In the genomic region with DNA sequence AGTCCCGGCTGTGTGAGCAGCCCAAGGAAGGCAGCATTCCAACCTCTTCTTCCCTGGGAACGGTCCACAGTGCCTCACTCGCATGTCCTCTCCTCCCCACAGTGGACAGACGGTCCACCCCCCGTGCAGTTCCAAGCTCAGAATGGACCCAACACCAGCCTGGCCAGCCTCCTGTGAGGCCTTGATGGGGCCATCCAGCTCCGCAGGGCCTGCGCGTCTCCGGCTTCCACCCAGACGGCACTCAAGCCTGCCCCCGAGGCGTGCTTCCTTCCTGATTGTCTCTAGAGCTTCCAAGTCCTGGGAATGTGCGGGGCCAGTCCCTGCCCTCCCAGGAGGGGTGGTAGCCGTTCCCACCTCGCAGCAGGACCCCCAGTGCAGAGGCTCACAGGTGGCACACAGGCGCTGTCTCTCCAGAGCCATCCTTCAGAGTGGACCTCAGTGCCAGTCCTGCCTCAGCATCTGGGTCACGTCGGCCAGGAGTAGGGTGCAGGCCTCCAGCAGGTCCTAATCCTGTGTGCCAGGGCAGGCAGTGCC, we compare ENCODE assay signal across 32 cellular contexts.
"Had no signal": no experiment of that assay in that cellular context is flagged by ENCODE, and none has a peak within 500 bp of the region (broad histone marks: within the 10 kb centered on the region; RNA-seq: fewer than 3 reads in every experiment).

No MANE protein-coding gene starts in this region.

- H3K4me1 ChIP-seq: adrenal gland, ascending aorta, breast epithelium, colonic mucosa, foreskin keratinocyte, gastrocnemius medialis had no signal

- H3K27me3 ChIP-seq: adrenal gland, ascending aorta, breast epithelium, cardiac muscle cell, colonic mucosa, dorsolateral prefrontal cortex, esophagus muscularis mucosa, foreskin keratinocyte, gastrocnemius medialis had no signal

- ATAC-seq: activated CD8-positive, alpha-beta memory T cell treated with anti-CD3 and anti-CD28 coated beads, Interleukin-2, amount 10 ng/mL, durations not matched to agents 7 days and 5 days; activated CD8-positive, alpha-beta T cell treated with anti-CD3 and anti-CD28 coated beads, Interleukin-2, amount 10 ng/mL, durations not matched to agents 7 days and 5 days; activated naive CD8-positive, alpha-beta T cell treated with anti-CD3 and anti-CD28 coated beads, Interleukin-2, amount 50 U/mL, for 24 hours; effector memory CD8-positive, alpha-beta T cell; foreskin keratinocyte; gastrocnemius medialis; WTC11 had no signal

- H3K4me1 Mint-ChIP-seq: brain, WTC11 had no signal

- H3K9me3 ChIP-seq: adrenal gland, ascending aorta, breast epithelium, colonic mucosa, esophagus muscularis mucosa, gastrocnemius medialis had no signal

- H3K9me3 Mint-ChIP-seq: activated CD4-positive, alpha-beta memory T cell treated with anti-CD3 and anti-CD28 coated beads for 36 hours; activated naive CD4-positive, alpha-beta T cell treated with anti-CD3 and anti-CD28 coated beads for 36 hours; activated naive CD4-positive, alpha-beta T cell treated with anti-CD3 and anti-CD28 coated beads, Interleukin-2, amount 50 U/mL, for 24 hours; activated naive CD8-positive, alpha-beta T cell treated with anti-CD3 and anti-CD28 coated beads for 36 hours; activated naive CD8-positive, alpha-beta T cell treated with anti-CD3 and anti-CD28 coated beads, Interleukin-2, amount 50 U/mL, for 24 hours; activated T-helper 1 cell treated with anti-CD3 and anti-CD28 coated beads, Interleukin-12 subunit alpha, Interleukin-12 subunit beta, Interleukin-2, Interleukin-4 antibody, amounts not matched to agents 30 ng/mL and 10 ng/mL and 1 ng/mL, durations not matched to agents 14 hours and 24 hours and 36 hours; activated T-helper 2 cell treated with anti-CD3 and anti-CD28 coated beads, Interferon-gamma antibody, Interleukin-2, Interleukin-4, amounts not matched to agents 10 μg/mL and 5 μg/mL and 100 μg/mL, durations not matched to agents 14 hours and 24 hours and 36 hours; brain; effector memory CD8-positive, alpha-beta T cell; WTC11 had no signal

- H3K27ac ChIP-seq: adrenal gland, ascending aorta, breast epithelium, cardiac muscle cell, colonic mucosa, esophagus muscularis mucosa, foreskin keratinocyte, gastrocnemius medialis, VCaP had no signal

- DNase-seq: activated CD4-positive, alpha-beta memory T cell treated with anti-CD3 and anti-CD28 coated beads for 36 hours; activated CD4-positive, alpha-beta T cell treated with anti-CD3 and anti-CD28 coated beads for 1 hour; activated CD4-positive, alpha-beta T cell treated with anti-CD3 and anti-CD28 coated beads for 48 hours; activated CD8-positive, alpha-beta memory T cell treated with anti-CD3 and anti-CD28 coated beads, Interleukin-2, amount 10 ng/mL, durations not matched to agents 7 days and 5 days; activated CD8-positive, alpha-beta memory T cell treated with anti-CD3 and anti-CD28 coated beads, Interleukin-2, amount 50 U/mL, for 4 hours; activated CD8-positive, alpha-beta T cell treated with anti-CD3 and anti-CD28 coated beads, Interleukin-2, amount 10 ng/mL, durations not matched to agents 7 days and 5 days; activated effector memory CD4-positive, alpha-beta T cell treated with anti-CD3 and anti-CD28 coated beads, Interleukin-2, amount 50 U/mL, for 16 hours; activated naive CD4-positive, alpha-beta T cell treated with anti-CD3 and anti-CD28 coated beads for 36 hours; activated naive CD8-positive, alpha-beta T cell treated with anti-CD3 and anti-CD28 coated beads for 36 hours; activated naive CD8-positive, alpha-beta T cell treated with anti-CD3 and anti-CD28 coated beads, Interleukin-2, amount 50 U/mL, for 24 hours; activated T-cell treated with anti-CD3 and anti-CD28 coated beads, Interleukin-2, amount 50 U/mL, for 1 hour; activated T-cell treated with anti-CD3 and anti-CD28 coated beads, Interleukin-2, amount 50 U/mL, for 48 hours; adrenal gland; central memory CD4-positive, alpha-beta T cell; cerebellar nuclear complex; colonic mucosa; dorsolateral prefrontal cortex; effector memory CD8-positive, alpha-beta T cell; erythroblast; foreskin keratinocyte; gastrocnemius medialis; T-helper 2 cell had no signal

- H3K4me3 Mint-ChIP-seq: activated CD4-positive, alpha-beta memory T cell treated with anti-CD3 and anti-CD28 coated beads for 36 hours; activated CD8-positive, alpha-beta memory T cell treated with anti-CD3 and anti-CD28 coated beads, Interleukin-2, amount 10 ng/mL, durations not matched to agents 7 days and 5 days; activated CD8-positive, alpha-beta T cell treated with anti-CD3 and anti-CD28 coated beads, Interleukin-2, amount 10 ng/mL, durations not matched to agents 7 days and 5 days; activated naive CD4-positive, alpha-beta T cell treated with anti-CD3 and anti-CD28 coated beads for 36 hours; activated naive CD4-positive, alpha-beta T cell treated with anti-CD3 and anti-CD28 coated beads, Interleukin-2, amount 50 U/mL, for 24 hours; activated naive CD8-positive, alpha-beta T cell treated with anti-CD3 and anti-CD28 coated beads for 36 hours; activated naive CD8-positive, alpha-beta T cell treated with anti-CD3 and anti-CD28 coated beads, Interleukin-2, amount 50 U/mL, for 24 hours; activated T-helper 1 cell treated with anti-CD3 and anti-CD28 coated beads, Interleukin-12 subunit alpha, Interleukin-12 subunit beta, Interleukin-2, Interleukin-4 antibody, amounts not matched to agents 30 ng/mL and 10 ng/mL and 1 ng/mL, durations not matched to agents 14 hours and 24 hours and 36 hours; brain; effector memory CD8-positive, alpha-beta T cell; WTC11 had no signal

- H3K36me3 Mint-ChIP-seq: activated naive CD4-positive, alpha-beta T cell treated with anti-CD3 and anti-CD28 coated beads, Interleukin-2, amount 50 U/mL, for 24 hours had no signal

- H3K4me3 ChIP-seq: adrenal gland, ascending aorta, breast epithelium, cardiac muscle cell, colonic mucosa, dorsolateral prefrontal cortex, esophagus muscularis mucosa, gastrocnemius medialis had no signal

- H3K27ac Mint-ChIP-seq: activated CD4-positive, alpha-beta memory T cell treated with anti-CD3 and anti-CD28 coated beads for 36 hours; activated CD8-positive, alpha-beta memory T cell treated with anti-CD3 and anti-CD28 coated beads, Interleukin-2, amount 10 ng/mL, durations not matched to agents 7 days and 5 days; activated CD8-positive, alpha-beta T cell treated with anti-CD3 and anti-CD28 coated beads, Interleukin-2, amount 10 ng/mL, durations not matched to agents 7 days and 5 days; activated naive CD4-positive, alpha-beta T cell treated with anti-CD3 and anti-CD28 coated beads for 36 hours; activated naive CD4-positive, alpha-beta T cell treated with anti-CD3 and anti-CD28 coated beads, Interleukin-2, amount 50 U/mL, for 24 hours; activated naive CD8-positive, alpha-beta T cell treated with anti-CD3 and anti-CD28 coated beads for 36 hours; activated naive CD8-positive, alpha-beta T cell treated with anti-CD3 and anti-CD28 coated beads, Interleukin-2, amount 50 U/mL, for 24 hours; activated T-helper 1 cell treated with anti-CD3 and anti-CD28 coated beads, Interleukin-12 subunit alpha, Interleukin-12 subunit beta, Interleukin-2, Interleukin-4 antibody, amounts not matched to agents 30 ng/mL and 10 ng/mL and 1 ng/mL, durations not matched to agents 14 hours and 24 hours and 36 hours; activated T-helper 2 cell treated with anti-CD3 and anti-CD28 coated beads, Interferon-gamma antibody, Interleukin-2, Interleukin-4, amounts not matched to agents 10 μg/mL and 5 μg/mL and 100 μg/mL, durations not matched to agents 14 hours and 24 hours and 36 hours; brain; effector memory CD8-positive, alpha-beta T cell; WTC11 had no signal

- H3K27me3 Mint-ChIP-seq: activated CD4-positive, alpha-beta memory T cell treated with anti-CD3 and anti-CD28 coated beads for 36 hours; activated CD8-positive, alpha-beta memory T cell treated with anti-CD3 and anti-CD28 coated beads, Interleukin-2, amount 10 ng/mL, durations not matched to agents 7 days and 5 days; activated naive CD4-positive, alpha-beta T cell treated with anti-CD3 and anti-CD28 coated beads, Interleukin-2, amount 50 U/mL, for 24 hours; activated naive CD8-positive, alpha-beta T cell treated with anti-CD3 and anti-CD28 coated beads for 36 hours; activated naive CD8-positive, alpha-beta T cell treated with anti-CD3 and anti-CD28 coated beads, Interleukin-2, amount 50 U/mL, for 24 hours; brain; effector memory CD8-positive, alpha-beta T cell had no signal
